In genomic region chr4:70892086-70892769, GRCh38 we compare ENCODE assay signal across 1 cellular context.
TF ChIP-seq lines count a peak whose summit lies in the region.

No MANE protein-coding gene starts in this region.

TF ChIP-seq in HepG2, 621 proteins besides CTCF, POLR2A, EP300 and RAD21 (continued from another document):
- TF ChIP-seq, protein P1, sequence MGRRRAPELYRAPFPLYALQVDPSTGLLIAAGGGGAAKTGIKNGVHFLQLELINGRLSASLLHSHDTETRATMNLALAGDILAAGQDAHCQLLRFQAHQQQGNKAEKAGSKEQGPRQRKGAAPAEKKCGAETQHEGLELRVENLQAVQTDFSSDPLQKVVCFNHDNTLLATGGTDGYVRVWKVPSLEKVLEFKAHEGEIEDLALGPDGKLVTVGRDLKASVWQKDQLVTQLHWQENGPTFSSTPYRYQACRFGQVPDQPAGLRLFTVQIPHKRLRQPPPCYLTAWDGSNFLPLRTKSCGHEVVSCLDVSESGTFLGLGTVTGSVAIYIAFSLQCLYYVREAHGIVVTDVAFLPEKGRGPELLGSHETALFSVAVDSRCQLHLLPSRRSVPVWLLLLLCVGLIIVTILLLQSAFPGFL (CRISPR knock-in tag; IDR thresholded peaks at IDR 0.05), result no peak
- no peak for TF ChIP-seq CC2D1A (CRISPR knock-in tag; IDR thresholded peaks at IDR 0.05)
- TF ChIP-seq NPAS2 (CRISPR knock-in tag; IDR thresholded peaks at IDR 0.05; ENCODE audit: borderline replicate concordance), result no peak
- TF ChIP-seq, protein P2, sequence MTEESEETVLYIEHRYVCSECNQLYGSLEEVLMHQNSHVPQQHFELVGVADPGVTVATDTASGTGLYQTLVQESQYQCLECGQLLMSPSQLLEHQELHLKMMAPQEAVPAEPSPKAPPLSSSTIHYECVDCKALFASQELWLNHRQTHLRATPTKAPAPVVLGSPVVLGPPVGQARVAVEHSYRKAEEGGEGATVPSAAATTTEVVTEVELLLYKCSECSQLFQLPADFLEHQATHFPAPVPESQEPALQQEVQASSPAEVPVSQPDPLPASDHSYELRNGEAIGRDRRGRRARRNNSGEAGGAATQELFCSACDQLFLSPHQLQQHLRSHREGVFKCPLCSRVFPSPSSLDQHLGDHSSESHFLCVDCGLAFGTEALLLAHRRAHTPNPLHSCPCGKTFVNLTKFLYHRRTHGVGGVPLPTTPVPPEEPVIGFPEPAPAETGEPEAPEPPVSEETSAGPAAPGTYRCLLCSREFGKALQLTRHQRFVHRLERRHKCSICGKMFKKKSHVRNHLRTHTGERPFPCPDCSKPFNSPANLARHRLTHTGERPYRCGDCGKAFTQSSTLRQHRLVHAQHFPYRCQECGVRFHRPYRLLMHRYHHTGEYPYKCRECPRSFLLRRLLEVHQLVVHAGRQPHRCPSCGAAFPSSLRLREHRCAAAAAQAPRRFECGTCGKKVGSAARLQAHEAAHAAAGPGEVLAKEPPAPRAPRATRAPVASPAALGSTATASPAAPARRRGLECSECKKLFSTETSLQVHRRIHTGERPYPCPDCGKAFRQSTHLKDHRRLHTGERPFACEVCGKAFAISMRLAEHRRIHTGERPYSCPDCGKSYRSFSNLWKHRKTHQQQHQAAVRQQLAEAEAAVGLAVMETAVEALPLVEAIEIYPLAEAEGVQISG (CRISPR knock-in tag; IDR thresholded peaks at IDR 0.05), result no peak
- TF ChIP-seq PRMT3 (CRISPR knock-in tag; IDR thresholded peaks at IDR 0.05; ENCODE audit: borderline replicate concordance, low read depth), result no peak
- TF ChIP-seq GATAD1 (CRISPR knock-in tag; IDR thresholded peaks at IDR 0.05), result no peak
- no peak for TF ChIP-seq POLR2G (IDR thresholded peaks at IDR 0.05; ENCODE audit: low read depth, low read length)
- no peak for TF ChIP-seq SMARCE1 (IDR thresholded peaks at IDR 0.05; ENCODE audit: borderline replicate concordance)
- no peak for TF ChIP-seq MED1 (CRISPR knock-in tag; IDR thresholded peaks at IDR 0.05)
